ENCODE assay signal across 21 cellular contexts in the genomic region with DNA sequence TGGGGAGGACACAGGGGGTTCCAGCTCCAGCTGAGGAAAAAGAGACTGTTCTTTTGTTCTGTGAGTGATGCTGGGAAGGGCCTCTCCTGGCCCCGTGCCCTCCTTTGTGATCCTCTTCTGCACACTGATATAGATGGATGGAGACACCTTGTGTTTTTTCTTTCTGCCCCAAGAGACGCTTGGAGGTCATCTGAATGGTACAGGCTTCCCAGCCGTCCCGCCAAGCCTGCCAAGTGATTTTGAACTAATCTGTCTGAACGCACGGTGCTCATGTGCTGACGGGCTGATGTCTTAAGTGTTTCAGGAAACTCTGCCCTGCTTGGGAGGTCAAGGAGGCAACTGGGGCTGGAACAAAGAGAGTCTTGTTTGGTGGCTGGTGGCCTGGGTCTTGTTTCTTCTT.
"Had no signal": no experiment of that assay in that cellular context is flagged by ENCODE, and none has a peak within 500 bp of the region (broad histone marks: within the 10 kb centered on the region; RNA-seq: fewer than 3 reads in every experiment).

No MANE protein-coding gene starts in this region.

- H3K27me3 ChIP-seq: breast epithelium, ovary, spleen, transverse colon, uterus had no signal

- H3K9me3 ChIP-seq: breast epithelium, left lung, mucosa of descending colon, ovary, spleen, transverse colon, uterus had no signal

- H3K36me3 Mint-ChIP-seq: activated naive CD4-positive, alpha-beta T cell treated with anti-CD3 and anti-CD28 coated beads, Interleukin-2, amount 50 U/mL, for 24 hours; naive B cell had no signal

- H3K27ac ChIP-seq: breast epithelium, left lung, ovary, spleen, transverse colon, uterus, VCaP had no signal

- ATAC-seq: activated T-cell treated with anti-CD3 and anti-CD28 coated beads, Interleukin-2, amount 50 U/mL, for 72 hours; left lung; mucosa of descending colon had no signal

- H3K4me1 ChIP-seq: breast epithelium, left lung, transverse colon, uterus had no signal

- H3K4me3 Mint-ChIP-seq: activated naive CD4-positive, alpha-beta T cell treated with anti-CD3 and anti-CD28 coated beads, Interleukin-2, amount 50 U/mL, for 24 hours; activated T-cell treated with anti-CD3 and anti-CD28 coated beads, Interleukin-2, amount 50 U/mL, for 72 hours; memory B cell; naive B cell; neural crest cell had no signal

- DNase-seq: activated CD4-positive, alpha-beta T cell treated with anti-CD3 and anti-CD28 coated beads, Interleukin-2, amount 50 U/mL, for 4 hours; activated CD4-positive, CD25-positive, alpha-beta regulatory T cell treated with anti-CD3 and anti-CD28 coated beads, Interleukin-2, amount 50 U/mL, for 72 hours; activated effector memory CD4-positive, alpha-beta T cell treated with anti-CD3 and anti-CD28 coated beads, Interleukin-2, amount 50 U/mL, for 16 hours; activated T-cell treated with anti-CD3 and anti-CD28 coated beads, Interleukin-2, amount 50 U/mL, for 72 hours; effector CD8-positive, alpha-beta T cell; glutamatergic neuron; left lung; mucosa of descending colon; naive B cell; ovary; spleen; stimulated activated naive CD4-positive, alpha-beta T cell; SW 1271; T-helper 2 cell; transverse colon; uterus had no signal

- H3K4me3 ChIP-seq: breast epithelium, left lung, mucosa of descending colon, ovary, spleen, transverse colon, uterus had no signal

- H3K27me3 Mint-ChIP-seq: activated naive CD4-positive, alpha-beta T cell treated with anti-CD3 and anti-CD28 coated beads, Interleukin-2, amount 50 U/mL, for 24 hours; memory B cell; naive B cell had no signal

- H3K9me3 Mint-ChIP-seq: activated naive CD4-positive, alpha-beta T cell treated with anti-CD3 and anti-CD28 coated beads, Interleukin-2, amount 50 U/mL, for 24 hours; activated T-cell treated with anti-CD3 and anti-CD28 coated beads, Interleukin-2, amount 50 U/mL, for 72 hours; memory B cell; neural crest cell had no signal

- H3K27ac Mint-ChIP-seq: activated naive CD4-positive, alpha-beta T cell treated with anti-CD3 and anti-CD28 coated beads, Interleukin-2, amount 50 U/mL, for 24 hours; activated T-cell treated with anti-CD3 and anti-CD28 coated beads, Interleukin-2, amount 50 U/mL, for 72 hours; memory B cell; naive B cell had no signal

- H3K36me3 ChIP-seq: breast epithelium, left lung, ovary, spleen, transverse colon, uterus had no signal
